ENCODE assay signal across 8 cellular contexts in the genomic region with DNA sequence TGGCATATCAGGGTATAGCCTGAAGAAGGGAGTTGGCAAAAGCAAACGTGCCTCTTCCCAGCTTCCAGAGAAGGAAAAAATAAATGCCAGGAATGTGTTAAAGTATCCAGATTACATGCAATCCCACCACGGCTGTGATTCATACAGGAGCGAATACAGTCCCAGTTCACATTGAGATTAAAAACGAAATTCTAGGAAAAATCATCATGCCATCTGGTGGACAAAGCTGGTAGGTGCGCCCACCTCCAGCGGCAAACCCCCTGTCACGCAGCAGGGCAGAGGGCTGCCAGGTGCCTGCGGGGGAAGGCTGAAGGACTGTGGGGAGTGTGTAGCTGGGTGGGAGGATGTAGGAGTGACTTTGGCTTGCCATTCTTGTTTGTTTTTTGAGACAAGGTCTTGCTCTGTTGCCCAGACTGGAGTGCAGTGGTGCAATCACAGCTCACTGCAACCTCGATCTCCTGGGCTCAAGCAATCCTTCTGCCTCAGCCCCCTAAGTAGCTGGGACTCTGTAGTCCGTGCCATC. TPM values are rescaled to one million over a fixed set of nuclear protein-coding genes. Genes with fewer than 3 reads are reported as not detected.
A peak's percentile ranks its signal among the peaks of the same experiment; 100 is the strongest.
DNase-seq lines count a peak whose midpoint lies in the region; ATAC-seq, FAIRE-seq and TF ChIP-seq lines count a peak whose summit lies in the region.

No MANE protein-coding gene starts in this region.

- TF ChIP-seq EP300 in A549 (IDR thresholded peaks at IDR 0.05): no peak

- DNase-seq in A549 (ENCODE audit: low read depth in 1 of 2, low spot score in 1 of 2): peak; percentile 68 to 94
- DNase-seq in GM12891 (ENCODE audit: insufficient read length, low spot score): peak; percentile 81
- peak; percentile 42 for DNase-seq in NCI-H2107 (lab: John Stamatoyannopoulos, UW)
- DNase-seq in activated CD4-positive, CD25-positive, alpha-beta regulatory T cell treated with anti-CD3 and anti-CD28 coated beads, Interleukin-2, amount 50 U/mL, for 72 hours: peak; percentile 65
- no peak for DNase-seq in coronary artery (ENCODE audit: low spot score)
- DNase-seq in lung microvascular endothelial cell (ENCODE audit: low read depth in 2 of 2): peak; percentile 60 to 77
- peak; percentile 30 for DNase-seq in stimulated activated CD8-positive, alpha-beta memory T cell treated with anti-CD3 and anti-CD28 coated beads, Interleukin-15, amount 100 ng/mL, for 24 hours (ENCODE audit: low read depth)

- peak overlapping the region; percentile 37 for H3K4me2 ChIP-seq in A549

- POLR2A ChIA-PET in A549 (lab: Yijun Ruan, JAX): interaction anchor here (0.9 to 2.6 kb wide), 5 partner anchors 17 to 64 kb away, joined by 3 to 23 read pairs (median 4); a partner anchor contains a TSS

- H3K9me3 ChIP-seq in A549: no peaks in the 10 kb centered on the region

- TF ChIP-seq POLR2A in A549 (IDR thresholded peaks at IDR 0.05; ENCODE audit: low read length): no peak
- no peak for TF ChIP-seq POLR2A in GM12891 (IDR thresholded peaks at IDR 0.05; ENCODE audit: low read depth, low read length)

- peaks cover 18% of the 10 kb centered on the region for H3K4me1 ChIP-seq in A549

- ATAC-seq in A549 (peak; percentile 85 to 94), GM21786 (IDR thresholded peaks at IDR 0.05; ENCODE audit: unreplicated experiment) (no peak)

- peak; percentile 79 for TF ChIP-seq RAD21 in A549 (conservative IDR thresholded peaks at IDR 0.05 in 1 of 2, IDR thresholded peaks at IDR 0.05 in 1 of 2)

- 8% methylated on average over 10 of the region's 10 CpGs for WGBS in A549 (ENCODE audit: missing lambda C conversion rate)

- H3K4me3 ChIP-seq in A549: no peak overlapping the region
- H3K4me3 ChIP-seq in coronary artery: no peak overlapping the region

- TF ChIP-seq CTCF in A549 (IDR thresholded peaks at IDR 0.05) (peak; percentile 92), coronary artery (IDR thresholded peaks at IDR 0.05) (peak; percentile 86)

- CTCF ChIA-PET in A549 (lab: Yijun Ruan, JAX): interaction anchor here (0.7 to 74.3 kb wide), 27 partner anchors 9 to 278 kb away, joined by 3 to 2204 read pairs (median 4); a partner anchor contains a TSS

- H3K27ac ChIP-seq in A549: peak overlapping the region in 1 of 2 experiments; percentile 66; a peak in 2 of 6 replicates
- peak overlapping the region in 1 of 2 donors; percentile 63 for H3K27ac ChIP-seq in coronary artery

- FAIRE-seq in A549 (lab: Jason Lieb, UNC): peak; percentile 96
- peak; percentile 95 for FAIRE-seq in GM12891 (lab: Jason Lieb, UNC)

TF ChIP-seq in A549, 52 proteins besides CTCF, POLR2A, EP300 and RAD21 (continues in another document):
- no peak; a peak in 1 of 4 replicates for TF ChIP-seq CEBPB (IDR thresholded peaks at IDR 0.05)
- TF ChIP-seq KDM5A (IDR thresholded peaks at IDR 0.05): no peak
- peak; percentile 91 for TF ChIP-seq SMC3 (IDR thresholded peaks at IDR 0.05)
- no peak for TF ChIP-seq FOSB (CRISPR knock-in tag; IDR thresholded peaks at IDR 0.05)
- no peak for TF ChIP-seq GATA3 (IDR thresholded peaks at IDR 0.05; ENCODE audit: borderline replicate concordance)
- no peak for TF ChIP-seq FOSL2 (IDR thresholded peaks at IDR 0.05)
- TF ChIP-seq FOSL2 (CRISPR knock-in tag; IDR thresholded peaks at IDR 0.05): peak; percentile 40; the same call in 1 of the 2 replicates
- no peak for TF ChIP-seq POLR2AphosphoS2 (conservative IDR thresholded peaks at IDR 0.05; ENCODE audit: low read length)
- TF ChIP-seq HEYL (CRISPR knock-in tag; IDR thresholded peaks at IDR 0.05): no peak
- TF ChIP-seq TFCP2L1 (CRISPR knock-in tag; IDR thresholded peaks at IDR 0.05): no peak
- TF ChIP-seq, protein P1, sequence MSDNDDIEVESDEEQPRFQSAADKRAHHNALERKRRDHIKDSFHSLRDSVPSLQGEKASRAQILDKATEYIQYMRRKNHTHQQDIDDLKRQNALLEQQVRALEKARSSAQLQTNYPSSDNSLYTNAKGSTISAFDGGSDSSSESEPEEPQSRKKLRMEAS (IDR thresholded peaks at IDR 0.05): 0 out of 2 replicates have a peak, but pooled peaks have one; percentile 27
- TF ChIP-seq CBX8 (IDR thresholded peaks at IDR 0.05): no peak

TF ChIP-seq in GM12891, 5 proteins besides CTCF, POLR2A, EP300 and RAD21:
- no peak for TF ChIP-seq TAF1 (IDR thresholded peaks at IDR 0.05; ENCODE audit: low read depth, low read length)
- TF ChIP-seq POLR2AphosphoS5 (IDR thresholded peaks at IDR 0.05; ENCODE audit: low read depth, low read length): no peak
- TF ChIP-seq POU2F2 (IDR thresholded peaks at IDR 0.05; ENCODE audit: low read depth, low read length): no peak
- TF ChIP-seq SPI1 (IDR thresholded peaks at IDR 0.05; ENCODE audit: low read depth, low read length): no peak
- TF ChIP-seq PAX5 (IDR thresholded peaks at IDR 0.05; ENCODE audit: insufficient read depth, low read length, severe bottlenecking): no peak

RNA-seq across cellular contexts. Expression of a gene that starts 6.4 kb away (rescaled TPM):
- polyA plus RNA-seq in A549 (2011; rRNA removed): 17.1 and 17.5 TPM in 2 replicates
- 28.8 and 39.5 TPM in 2 replicates for polyA plus RNA-seq in A549 (2012; cell fraction: cytosol; rRNA removed)
- polyA plus RNA-seq in A549 (2012; cell fraction: nucleus; rRNA removed): 74.3 and 105 TPM in 2 replicates
- 29.9 to 31.3 TPM (median 29.9 TPM) in 3 replicates for polyA plus RNA-seq in A549 (2017; fragmentation: RNase III; extraction: RNeasy Plus Mini Kit Qiagen cat#74134 plus additional on column Dnase treatment)
- polyA minus RNA-seq in A549 (2011; rRNA and poly(A)+ RNA removed): 34.6 and 43.7 TPM in 2 replicates
- 25.7 TPM for polyA plus RNA-seq in GM12891 (2012; ENCODE audit: low read depth, missing spikeins)
- total RNA-seq in lung microvascular endothelial cell: 11.6 and 19.4 TPM in 2 replicates

RNA-seq across cellular contexts. Expression of a gene that starts 16.1 kb away (rescaled TPM):
- polyA plus RNA-seq in A549 (2011; rRNA removed) (0.04 TPM in 1 of 2 replicates, not detected in the other), A549 (2017; fragmentation: RNase III; extraction: RNeasy Plus Mini Kit Qiagen cat#74134 plus additional on column Dnase treatment) (0.04 TPM in 1 of 3 replicates, not detected in the others)
- polyA plus RNA-seq in A549 (2012; cell fraction: cytosol; rRNA removed): 0.03 TPM in 1 of 2 replicates, not detected in the other
- 0.09 and 0.13 TPM in 2 replicates for polyA plus RNA-seq in A549 (2012; cell fraction: nucleus; rRNA removed)
- 0.24 TPM in 1 of 2 replicates, not detected in the other for polyA minus RNA-seq in A549 (2011; rRNA and poly(A)+ RNA removed)
- polyA plus RNA-seq in GM12891 (2012; ENCODE audit: low read depth, missing spikeins): not detected
- total RNA-seq in lung microvascular endothelial cell: under 0.01 TPM in 2 replicates

RNA-seq across cellular contexts. Expression of a gene that starts 16.8 kb away (rescaled TPM):
- polyA plus RNA-seq in A549 (2011; rRNA removed) (12.5 and 21.6 TPM in 2 replicates), A549 (2017; fragmentation: RNase III; extraction: RNeasy Plus Mini Kit Qiagen cat#74134 plus additional on column Dnase treatment) (46.3 to 57.5 TPM (median 56.6 TPM) in 3 replicates)
- 43.1 and 57.9 TPM in 2 replicates for polyA plus RNA-seq in A549 (2012; cell fraction: cytosol; rRNA removed)
- polyA plus RNA-seq in A549 (2012; cell fraction: nucleus; rRNA removed): 286 and 295 TPM in 2 replicates
- polyA minus RNA-seq in A549 (2011; rRNA and poly(A)+ RNA removed): 8.8 and 9.1 TPM in 2 replicates
- polyA plus RNA-seq in GM12891 (2012; ENCODE audit: low read depth, missing spikeins): 36.5 TPM
- 4.4 and 7.7 TPM in 2 replicates for total RNA-seq in lung microvascular endothelial cell

RNA-seq across cellular contexts. Expression of a gene that starts 30.0 kb away (rescaled TPM):
- 8.9 and 10.0 TPM in 2 replicates for polyA plus RNA-seq in A549 (2011; rRNA removed)
- polyA plus RNA-seq in A549 (2012; cell fraction: cytosol; rRNA removed): 19.5 and 28.5 TPM in 2 replicates
- 52.4 and 77.1 TPM in 2 replicates for polyA plus RNA-seq in A549 (2012; cell fraction: nucleus; rRNA removed)
- polyA plus RNA-seq in A549 (2017; fragmentation: RNase III; extraction: RNeasy Plus Mini Kit Qiagen cat#74134 plus additional on column Dnase treatment): 19.6 to 24.7 TPM (median 24.7 TPM) in 3 replicates
- 7.9 and 11.3 TPM in 2 replicates for polyA minus RNA-seq in A549 (2011; rRNA and poly(A)+ RNA removed)
- polyA plus RNA-seq in GM12891 (2012; ENCODE audit: low read depth, missing spikeins): 3.7 TPM
- total RNA-seq in lung microvascular endothelial cell: 3.3 and 5.0 TPM in 2 replicates
